In genomic region chr11:117907276-117908110, GRCh38 we compare ENCODE assay signal across 8 cellular contexts. TPM values are rescaled to one million over a fixed set of nuclear protein-coding genes. Genes with fewer than 3 reads are reported as not detected.
DNase-seq lines count a peak whose midpoint lies in the region; ATAC-seq and TF ChIP-seq lines count a peak whose summit lies in the region.

No MANE protein-coding gene starts in this region.

- ATAC-seq in effector memory CD8-positive, alpha-beta T cell (replicated peaks) = peak; percentile 97
- ATAC-seq in HG02588 (IDR thresholded peaks at IDR 0.05; ENCODE audit: unreplicated experiment) = no peak

- H3K9me3 Mint-ChIP-seq in activated CD4-positive, alpha-beta memory T cell treated with anti-CD3 and anti-CD28 coated beads for 36 hours = no peaks in the 10 kb centered on the region
- H3K9me3 Mint-ChIP-seq in effector memory CD8-positive, alpha-beta T cell = no peaks in the 10 kb centered on the region

- peaks cover 13% of the 10 kb centered on the region for H3K4me1 Mint-ChIP-seq in activated CD4-positive, alpha-beta memory T cell treated with anti-CD3 and anti-CD28 coated beads for 36 hours (ENCODE audit: low read depth)
- H3K4me1 Mint-ChIP-seq in effector memory CD8-positive, alpha-beta T cell (ENCODE audit: low read depth in 2 of 2) = peaks cover 9 to 15% of the 10 kb centered on the region in 2 donors

- TF ChIP-seq CTCF in C4-2B (conservative IDR thresholded peaks at IDR 0.05) = no peak
- TF ChIP-seq CTCF in HFF-Myc (IDR thresholded peaks at IDR 0.05; ENCODE audit: low read depth, low read length, missing control alignments) = no peak

- H3K4me3 Mint-ChIP-seq in activated CD4-positive, alpha-beta memory T cell treated with anti-CD3 and anti-CD28 coated beads for 36 hours = peak overlapping the region; percentile 45
- no peak overlapping the region for H3K4me3 Mint-ChIP-seq in effector memory CD8-positive, alpha-beta T cell

- intact Hi-C loops in activated CD4-positive, alpha-beta memory T cell treated with anti-CD3 and anti-CD28 coated beads for 36 hours (cut with micrococcal nuclease) = loop anchor here (2.0 to 5.0 kb wide), 2 partner anchors 39 to 85 kb away; partner anchors contain the start of gene FXYD2

- CTCF ChIA-PET in activated CD4-positive, alpha-beta memory T cell treated with anti-CD3 and anti-CD28 coated beads for 36 hours (lab: Charles Lee) = interaction anchor here (0.5 to 2.2 kb wide), 9 partner anchors 38 to 888 kb away, joined by 3 to 13 read pairs (median 3); no protein-coding TSS in a partner anchor

- H3K27me3 Mint-ChIP-seq in activated CD4-positive, alpha-beta memory T cell treated with anti-CD3 and anti-CD28 coated beads for 36 hours = no peaks in the 10 kb centered on the region
- peaks cover 0 to 4% of the 10 kb centered on the region in 2 donors for H3K27me3 Mint-ChIP-seq in effector memory CD8-positive, alpha-beta T cell

- DNase-seq in HFF-Myc (ENCODE audit: extremely low read depth, low read depth) (peak; percentile 91), NCI-H748 treated with DMSO at 0.1 percent for 48 hours (lab: John Stamatoyannopoulos, UW) (peak; percentile 93), lung microvascular endothelial cell (ENCODE audit: low read depth in 2 of 2) (peak; percentile 87 to 95)
- peak; percentile 87 for DNase-seq in activated CD4-positive, alpha-beta memory T cell treated with anti-CD3 and anti-CD28 coated beads for 36 hours
- DNase-seq in effector memory CD8-positive, alpha-beta T cell = peak; percentile 51 to 67 (median 52)
- peak; percentile 56 for DNase-seq in stimulated activated CD8-positive, alpha-beta memory T cell treated with anti-CD3 and anti-CD28 coated beads, Interleukin-12 subunit alpha, Interleukin-12 subunit beta, amount 100 ng/mL, for 4 hours (ENCODE audit: low read depth)

- POLR2A ChIA-PET in activated CD4-positive, alpha-beta memory T cell treated with anti-CD3 and anti-CD28 coated beads for 36 hours (lab: Charles Lee) = interaction anchor here (0.9 to 1.0 kb wide), 2 partner anchors 43 to 90 kb away, joined by 3 read pairs; no protein-coding TSS in a partner anchor

- H3K36me3 Mint-ChIP-seq in activated CD4-positive, alpha-beta memory T cell treated with anti-CD3 and anti-CD28 coated beads for 36 hours = no peaks in the 10 kb centered on the region
- H3K36me3 Mint-ChIP-seq in effector memory CD8-positive, alpha-beta T cell (ENCODE audit: insufficient read depth) = peaks cover 4% of the 10 kb centered on the region

- peak overlapping the region; percentile 75 for H3K27ac ChIP-seq in C4-2B

- peak overlapping the region; percentile 18; the same call in 1 of the 2 replicates for H3K4me3 ChIP-seq in HFF-Myc (replicated peaks; ENCODE audit: low read depth, low read length)

- H3K27ac Mint-ChIP-seq in activated CD4-positive, alpha-beta memory T cell treated with anti-CD3 and anti-CD28 coated beads for 36 hours = peak overlapping the region; percentile 8
- peak overlapping the region; percentile 25 to 44 for H3K27ac Mint-ChIP-seq in effector memory CD8-positive, alpha-beta T cell

RNA-seq across cellular contexts. Expression of gene TMPRSS13, which starts 21.7 kb away (rescaled TPM):
- total RNA-seq in activated CD4-positive, alpha-beta memory T cell treated with anti-CD3 and anti-CD28 coated beads for 36 hours = 1 to 10 TPM; 2.0 to 2.6 TPM
- not detected in 2 replicates for total RNA-seq in lung microvascular endothelial cell

RNA-seq across cellular contexts. Expression of gene FXYD6, which starts 31.0 kb away (rescaled TPM):
- under 1 TPM; 0.26 to 0.61 TPM for total RNA-seq in activated CD4-positive, alpha-beta memory T cell treated with anti-CD3 and anti-CD28 coated beads for 36 hours
- total RNA-seq in lung microvascular endothelial cell = 0.22 and 1.4 TPM in 2 replicates
